Comparison of ENCODE assay signal across 23 cellular contexts in the genomic region with DNA sequence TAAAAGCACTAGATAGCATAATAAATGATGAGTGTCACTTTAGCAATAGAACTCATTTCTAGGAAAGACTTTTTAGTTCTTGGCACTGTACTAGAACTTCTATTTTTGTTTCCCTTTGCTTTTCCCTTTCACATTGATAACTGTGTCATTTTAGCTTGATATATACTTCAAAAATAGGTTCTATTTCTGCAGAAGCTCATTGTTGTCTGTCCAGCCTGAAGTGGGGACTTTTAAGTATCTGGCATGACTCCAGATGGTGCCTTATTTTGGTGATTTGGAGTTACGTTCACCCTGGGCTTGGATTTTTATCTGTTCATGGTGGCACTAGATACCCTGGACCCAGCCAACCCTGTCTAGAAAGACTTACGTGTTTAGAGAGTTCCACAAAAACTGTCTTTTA. TPM values are rescaled to one million over a fixed set of nuclear protein-coding genes. Genes with fewer than 3 reads are reported as not detected.
A peak's percentile ranks its signal among the peaks of the same experiment; 100 is the strongest.
DNase-seq lines count a peak whose midpoint lies in the region; ATAC-seq, FAIRE-seq and TF ChIP-seq lines count a peak whose summit lies in the region.
"Had no signal": no experiment of that assay in that cellular context is flagged by ENCODE, and none has a peak within 500 bp of the region (broad histone marks: within the 10 kb centered on the region; RNA-seq: fewer than 3 reads in every experiment).

No MANE protein-coding gene starts in this region.

- TF ChIP-seq EP300 in HepG2 (IDR thresholded peaks at IDR 0.05; ENCODE audit: low read depth in 2 of 2, low read length in 2 of 2), result no peak
- no peak for TF ChIP-seq EP300 in HepG2 (CRISPR knock-in tag; IDR thresholded peaks at IDR 0.05; ENCODE audit: borderline replicate concordance)

- intact Hi-C loops in HepG2 (cut with micrococcal nuclease; ENCODE audit: unreplicated experiment) (loop anchor here (10.0 kb wide), 2 partner anchors 184 to 316 kb away; partner anchors contain the start of genes HSPA4L and PGRMC2), Panc1 (cut with micrococcal nuclease; ENCODE audit: unreplicated experiment) (no loop called here), heart right ventricle (cut with DNase I) (loop anchor here in 6 of 10 donors (5.0 to 10.0 kb wide), 5 partner anchors 84 to 186 kb away; partner anchors contain the start of genes HSPA4L (in 4 of the 6), LARP1B (in 4 of the 6) and PLK4 (in 1 of the 6))

- 38% methylated on average over 2 of the region's 2 CpGs for WGBS in liver
- 94% methylated on average over 2 of the region's 2 CpGs for WGBS in HepG2 (ENCODE audit: low lambda C conversion rate)
- WGBS in heart right ventricle, 2 donors, result 40 to 54% methylated on average over 2 of the region's 2 CpGs

- peaks cover 36% of the 10 kb centered on the region for H3K79me2 ChIP-seq in HepG2 (ENCODE audit: insufficient read depth, low read length)

- TF ChIP-seq CTCF in liver (IDR thresholded peaks at IDR 0.05; ENCODE audit: low read depth, low read length, missing input control), result no peak
- no peak for TF ChIP-seq CTCF in HepG2 (CRISPR knock-in tag; IDR thresholded peaks at IDR 0.05)
- TF ChIP-seq CTCF in Panc1 (IDR thresholded peaks at IDR 0.05), result no peak
- TF ChIP-seq CTCF in heart right ventricle (IDR thresholded peaks at IDR 0.05), result no peak

- no peak overlapping the region for H2AFZ ChIP-seq in HepG2 (ENCODE audit: low read length)

- ATAC-seq in HepG2, result no peak
- no peak for ATAC-seq in Panc1
- peak in 4 of 8 donors; percentile 2 to 21 (median 11) for ATAC-seq in heart right ventricle
- ATAC-seq in GM18907 (IDR thresholded peaks at IDR 0.05; ENCODE audit: unreplicated experiment), result no peak
- ATAC-seq: body of pancreas; naive thymus-derived CD4-positive, alpha-beta T cell had no signal

- H3K4me2 ChIP-seq in HepG2 (ENCODE audit: low read depth, low read length), result no peak overlapping the region

- in situ Hi-C loops in HepG2 (cut with HindIII; ENCODE audit: extremely low pct_ligation_motif_present, low pct_unique_long_range_greater_than_20kb), result loop anchor here (10.0 kb wide), 1 partner anchor 86 kb away; no protein-coding TSS in a partner anchor
- in situ Hi-C loops in Panc1 (cut with HindIII; ENCODE audit: low pct_unique_long_range_greater_than_20kb, low sequenced_read_pairs), result no loop called here

- DNase-seq in HepG2 (ENCODE audit: low spot score) (no peak), Panc1 (ENCODE audit: low read depth, low spot score) (no peak), heart right ventricle (peak in 1 of 2 donors; percentile 47), SIG-M5 (lab: John Stamatoyannopoulos, UW) (no peak)
- no peak for DNase-seq in activated effector memory CD4-positive, alpha-beta T cell treated with anti-CD3 and anti-CD28 coated beads, Interleukin-2, amount 50 U/mL, for 16 hours
- DNase-seq: activated gamma-delta T cell; body of pancreas; CD4-positive, alpha-beta memory T cell; effector CD8-positive, alpha-beta T cell; EL; HCEC 1CT; naive thymus-derived CD4-positive, alpha-beta T cell; NCI-H1092; NCI-H2081 treated with DMSO at 0.1 percent for 48 hours; NCI-H446 treated with DMSO at 0.1 percent for 48 hours; NK-92 treated with Interleukin-12 subunit alpha and Interleukin-12 subunit beta, amount 100 ng/mL, for 24 hours; retina; stimulated activated CD4-positive, alpha-beta T cell treated with anti-CD3 and anti-CD28 coated beads, Interleukin-4, amount 100 ng/mL, for 24 hours; stimulated activated naive CD4-positive, alpha-beta T cell had no signal

- H3K4me1 ChIP-seq in liver (ENCODE audit: control insufficient read depth in 4 of 4, insufficient read depth in 4 of 4, low read length in 3 of 4) (peaks cover 12 to 23% (median 16%) of the 10 kb centered on the region in 4 donors), HepG2 (ENCODE audit: insufficient read depth, low read length) (peaks cover 30% of the 10 kb centered on the region), Panc1 (ENCODE audit: control insufficient read depth, insufficient read depth, low read length) (peaks cover 15% of the 10 kb centered on the region), heart right ventricle (peaks cover 0 to 60% (median 36%) of the 10 kb centered on the region in 9 donors)

- no peaks in the 10 kb centered on the region for H3K27me3 ChIP-seq in liver (ENCODE audit: control insufficient read depth in 4 of 4, insufficient read depth in 4 of 4, low read length in 3 of 4)
- no peaks in the 10 kb centered on the region; a peak in 1 of 5 replicates for H3K27me3 ChIP-seq in HepG2 (ENCODE audit: control insufficient read depth in 1 of 2, insufficient read depth in 2 of 2, low read length in 2 of 2)
- no peaks in the 10 kb centered on the region for H3K27me3 ChIP-seq in Panc1 (ENCODE audit: control insufficient read depth, insufficient read depth, low read length)
- no peaks in the 10 kb centered on the region for H3K27me3 ChIP-seq in heart right ventricle
- H3K27me3 ChIP-seq: body of pancreas had no signal

- TF ChIP-seq POLR2A in HepG2 (IDR thresholded peaks at IDR 0.05; ENCODE audit: insufficient read depth in 1 of 2, low read depth in 2 of 2, low read length in 2 of 2), result no peak

- H3K9me3 ChIP-seq in liver (ENCODE audit: control insufficient read depth in 4 of 4, low read length in 3 of 4), result no peaks in the 10 kb centered on the region
- H3K9me3 ChIP-seq in HepG2 (ENCODE audit: low read length), result no peaks in the 10 kb centered on the region
- H3K9me3 ChIP-seq in Panc1 (ENCODE audit: control insufficient read depth, insufficient read depth, low read depth, low read length), result no peaks in the 10 kb centered on the region
- no peaks in the 10 kb centered on the region for H3K9me3 ChIP-seq in heart right ventricle
- H3K9me3 ChIP-seq: body of pancreas had no signal

- peak overlapping the region; percentile 27 to 61 for H3K27ac ChIP-seq in liver (ENCODE audit: low read depth in 1 of 2, low read length in 2 of 2)
- H3K27ac ChIP-seq in HepG2 (ENCODE audit: extremely low read length, insufficient read depth, low read length), result no peak overlapping the region
- H3K27ac ChIP-seq in Panc1 (ENCODE audit: low read length), result peak overlapping the region; percentile 71; the same call in 1 of the 2 replicates
- peak overlapping the region in 6 of 10 donors; percentile 53 to 96 (median 90) for H3K27ac ChIP-seq in heart right ventricle
- H3K27ac ChIP-seq: body of pancreas, SK-N-MC had no signal

- TF ChIP-seq RAD21 in liver (IDR thresholded peaks at IDR 0.05) (no peak), HepG2 (CRISPR knock-in tag; IDR thresholded peaks at IDR 0.05) (no peak)

- POLR2A ChIA-PET in HepG2 (lab: Yijun Ruan, JAX), result interaction anchor here (0.6 kb wide), 1 partner anchor 164 kb away, joined by 3 read pairs; no protein-coding TSS in a partner anchor
- POLR2A ChIA-PET in Panc1 (lab: Charles Lee), result interaction anchor here (0.6 kb wide), 1 partner anchor 27 kb away, joined by 3 read pairs; no protein-coding TSS in a partner anchor

- BruUV-seq in HepG2 (replicated peaks; lab: Mats Ljungman, UMichigan) (no TSS peak), Panc1 (replicated peaks; lab: Mats Ljungman, UMichigan) (no TSS peak)

- H3K9ac ChIP-seq in liver (ENCODE audit: low read depth in 1 of 2, low read length in 2 of 2), result peak overlapping the region; percentile 45 to 62
- H3K9ac ChIP-seq in HepG2 (ENCODE audit: insufficient read depth, low read depth, low read length), result no peak overlapping the region

- H3K36me3 ChIP-seq in liver (ENCODE audit: control insufficient read depth in 4 of 4, insufficient read depth in 3 of 4, low read depth in 1 of 4, low read length in 3 of 4), result peaks cover 0 to 2% (median 0%) of the 10 kb centered on the region in 4 donors
- peaks cover 2 to 9% of the 10 kb centered on the region in 2 experiments; a peak in 3 of 5 replicates for H3K36me3 ChIP-seq in HepG2 (replicated peaks in 1 of 2; ENCODE audit: control insufficient read depth in 1 of 2, insufficient read depth in 2 of 2, low read length in 2 of 2)
- H3K36me3 ChIP-seq in Panc1 (ENCODE audit: control insufficient read depth, insufficient read depth, low read length), result peaks cover 4% of the 10 kb centered on the region; the same call in 1 of the 2 replicates
- peaks cover 0 to 15% (median 0%) of the 10 kb centered on the region in 9 donors for H3K36me3 ChIP-seq in heart right ventricle

- no peaks in the 10 kb centered on the region for H4K20me1 ChIP-seq in HepG2 (ENCODE audit: insufficient read depth, low read length)

- H3K4me3 ChIP-seq in liver (ENCODE audit: low read depth in 1 of 3, low read length in 3 of 3), result peak overlapping the region in 2 of 3 donors; percentile 29 to 31
- no peak overlapping the region for H3K4me3 ChIP-seq in HepG2 (replicated peaks in 1 of 3; ENCODE audit: insufficient read depth in 1 of 3, low read depth in 2 of 3, low read length in 3 of 3)
- H3K4me3 ChIP-seq in Panc1 (ENCODE audit: low read depth in 2 of 2, low read length in 2 of 2), result peak overlapping the region in 1 of 2 experiments; percentile 38; a peak in 2 of 4 replicates
- H3K4me3 ChIP-seq in heart right ventricle, result peak overlapping the region in 1 of 10 donors; percentile 1
- H3K4me3 ChIP-seq: body of pancreas, SK-N-MC had no signal

- FAIRE-seq in HepG2 (lab: Jason Lieb, UNC), result no peak
- FAIRE-seq: RCC 7860 had no signal

- CTCF ChIA-PET in HepG2 (lab: Yijun Ruan, JAX; ENCODE audit: low intra/inter-chr PET ratio, low total read pairs) (no interaction called here), Panc1 (lab: Charles Lee) (no interaction called here)

RNA-seq across cellular contexts. Expression of gene ABHD18, which starts 3.4 kb away (rescaled TPM):
- total RNA-seq in liver, result 10 to 100 TPM in 1 of 2 donors, 1 to 10 TPM in 1; 8.8 to 14.1 TPM
- 1 to 10 TPM; 3.9 to 8.1 TPM for polyA plus RNA-seq in liver
- total RNA-seq in HepG2 (2016; rRNA removed; fragmentation: Illumina TruSeq; extraction: Trizol), result 16.3 and 17.8 TPM in 2 replicates
- total RNA-seq in HepG2 (2016; cell fraction: cytosol; rRNA removed; fragmentation: Illumina TruSeq; extraction: Trizol; ENCODE audit: low read depth), result 8.2 and 11.5 TPM in 2 replicates
- 14.5 and 20.1 TPM in 2 replicates for total RNA-seq in HepG2 (2016; cell fraction: insoluble cytoplasmic fraction; rRNA removed; fragmentation: Illumina TruSeq; extraction: Trizol)
- 7.1 and 8.6 TPM in 2 replicates for total RNA-seq in HepG2 (2016; cell fraction: membrane; rRNA removed; fragmentation: Illumina TruSeq; extraction: Trizol)
- 9.7 and 16.2 TPM in 2 replicates for total RNA-seq in HepG2 (2016; cell fraction: nucleus; rRNA removed; fragmentation: Illumina TruSeq; extraction: Trizol)
- 4.9 and 5.5 TPM in 2 replicates for polyA plus RNA-seq in HepG2 (2011; rRNA removed)
- polyA plus RNA-seq in HepG2 (2011; cell fraction: cytosol; rRNA removed), result 1.7 and 2.5 TPM in 2 replicates
- 3.1 and 5.2 TPM in 2 replicates for polyA plus RNA-seq in HepG2 (2011; cell fraction: nucleus; rRNA removed)
- 7.3 and 7.8 TPM in 2 replicates for polyA plus RNA-seq in HepG2 (2012)
- polyA plus RNA-seq in HepG2 (2016; cell fraction: cytosol; fragmentation: Illumina TruSeq; extraction: Trizol; ENCODE audit: low read depth), result 0.51 and 0.75 TPM in 2 replicates
- polyA plus RNA-seq in HepG2 (2016; cell fraction: insoluble cytoplasmic fraction; fragmentation: Illumina TruSeq; extraction: Trizol; ENCODE audit: low read depth), result 10.6 and 11.7 TPM in 2 replicates
- polyA plus RNA-seq in HepG2 (2016; cell fraction: membrane; fragmentation: Illumina TruSeq; extraction: Trizol; ENCODE audit: low read depth), result 1.5 TPM in 2 replicates
- 18.6 and 20.3 TPM in 2 replicates for polyA plus RNA-seq in HepG2 (2016; cell fraction: nucleus; fragmentation: Illumina TruSeq; extraction: Trizol; ENCODE audit: insufficient read depth, low read depth)
- polyA minus RNA-seq in HepG2 (2011; rRNA and poly(A)+ RNA removed; ENCODE audit: low replicate concordance), result 3.0 and 4.0 TPM in 2 replicates
- polyA minus RNA-seq in HepG2 (2011; cell fraction: cytosol; rRNA and poly(A)+ RNA removed), result 4.7 and 5.4 TPM in 2 replicates
- polyA minus RNA-seq in HepG2 (2011; cell fraction: nucleus; rRNA and poly(A)+ RNA removed), result 14.9 and 18.3 TPM in 2 replicates
- 7.4 TPM for total RNA-seq in Panc1 (2021; ENCODE audit: unreplicated experiment)
- 1.8 TPM for polyA plus RNA-seq in Panc1 (2012; ENCODE audit: insufficient read length)
- 10 to 100 TPM; 12.6 to 55.9 (median 30.4) TPM for total RNA-seq in heart right ventricle
- 1 to 10 TPM; 4.7 to 6.3 TPM for polyA plus RNA-seq in heart right ventricle

RNA-seq across cellular contexts. Expression of gene MFSD8, which starts 3.6 kb away (rescaled TPM):
- total RNA-seq in liver (10 to 100 TPM; 19.5 to 21.0 TPM), HepG2 (2016; rRNA removed; fragmentation: Illumina TruSeq; extraction: Trizol) (12.3 and 25.5 TPM in 2 replicates), Panc1 (2021; ENCODE audit: unreplicated experiment) (15.1 TPM), heart right ventricle (10 to 100 TPM in 6 of 10 donors, 1 to 10 TPM in 4; 6.9 to 14.3 (median 11.0) TPM)
- polyA plus RNA-seq in liver (10 to 100 TPM in 1 of 2 donors, 1 to 10 TPM in 1; 6.3 to 15.6 TPM), HepG2 (2011; rRNA removed) (24.8 and 26.8 TPM in 2 replicates), heart right ventricle (10 to 100 TPM in 1 of 2 donors, 1 to 10 TPM in 1; 3.7 to 15.0 TPM)
- total RNA-seq in HepG2 (2016; cell fraction: cytosol; rRNA removed; fragmentation: Illumina TruSeq; extraction: Trizol; ENCODE audit: low read depth), result 36.2 and 53.0 TPM in 2 replicates
- total RNA-seq in HepG2 (2016; cell fraction: insoluble cytoplasmic fraction; rRNA removed; fragmentation: Illumina TruSeq; extraction: Trizol), result 17.1 and 24.3 TPM in 2 replicates
- total RNA-seq in HepG2 (2016; cell fraction: membrane; rRNA removed; fragmentation: Illumina TruSeq; extraction: Trizol), result 16.4 and 20.2 TPM in 2 replicates
- 40.1 and 45.9 TPM in 2 replicates for total RNA-seq in HepG2 (2016; cell fraction: nucleus; rRNA removed; fragmentation: Illumina TruSeq; extraction: Trizol)
- polyA plus RNA-seq in HepG2 (2011; cell fraction: cytosol; rRNA removed), result 5.0 and 6.9 TPM in 2 replicates
- polyA plus RNA-seq in HepG2 (2011; cell fraction: nucleus; rRNA removed), result 46.5 and 53.4 TPM in 2 replicates
- polyA plus RNA-seq in HepG2 (2012), result 14.5 and 18.2 TPM in 2 replicates
- polyA plus RNA-seq in HepG2 (2016; cell fraction: cytosol; fragmentation: Illumina TruSeq; extraction: Trizol; ENCODE audit: low read depth), result 1.8 and 2.4 TPM in 2 replicates
- 9.0 and 9.2 TPM in 2 replicates for polyA plus RNA-seq in HepG2 (2016; cell fraction: insoluble cytoplasmic fraction; fragmentation: Illumina TruSeq; extraction: Trizol; ENCODE audit: low read depth)
- 2.5 and 2.6 TPM in 2 replicates for polyA plus RNA-seq in HepG2 (2016; cell fraction: membrane; fragmentation: Illumina TruSeq; extraction: Trizol; ENCODE audit: low read depth)
- 49.8 and 56.3 TPM in 2 replicates for polyA plus RNA-seq in HepG2 (2016; cell fraction: nucleus; fragmentation: Illumina TruSeq; extraction: Trizol; ENCODE audit: insufficient read depth, low read depth)
- polyA minus RNA-seq in HepG2 (2011; rRNA and poly(A)+ RNA removed; ENCODE audit: low replicate concordance), result 10.4 and 14.3 TPM in 2 replicates
- polyA minus RNA-seq in HepG2 (2011; cell fraction: cytosol; rRNA and poly(A)+ RNA removed), result 11.1 and 11.3 TPM in 2 replicates
- 79.4 TPM in 2 replicates for polyA minus RNA-seq in HepG2 (2011; cell fraction: nucleus; rRNA and poly(A)+ RNA removed)
- 5.9 TPM for polyA plus RNA-seq in Panc1 (2012; ENCODE audit: insufficient read length)

Comparison
In these comparisons a context has a peak if more than half of its experiments do, and no peak if none do; other contexts are left out.
1. H3K4me3 ChIP-seq: peak in liver (2 of 3); none in HepG2 (0 of 3).